In genomic region chr4:122797405-122798094, GRCh38 we compare ENCODE assay signal across 8 cellular contexts. TPM values are rescaled to one million over a fixed set of nuclear protein-coding genes. Genes with fewer than 3 reads are reported as not detected.
DNase-seq lines count a peak whose midpoint lies in the region; ATAC-seq and TF ChIP-seq lines count a peak whose summit lies in the region.

No MANE protein-coding gene starts in this region.

- H3K27ac ChIP-seq in RWPE1 (peak overlapping the region; percentile 67), foreskin keratinocyte (peak overlapping the region; percentile 83), rectal smooth muscle tissue (ENCODE audit: low read depth, low read length) (peak overlapping the region; percentile 73)

- peaks cover 19% of the 10 kb centered on the region for H3K4me1 ChIP-seq in foreskin keratinocyte
- peaks cover 4% of the 10 kb centered on the region for H3K4me1 ChIP-seq in rectal smooth muscle tissue (ENCODE audit: control insufficient read depth, insufficient read depth, low read length)

- no peaks in the 10 kb centered on the region for H3K27me3 ChIP-seq in foreskin keratinocyte
- no peaks in the 10 kb centered on the region for H3K27me3 ChIP-seq in rectal smooth muscle tissue (ENCODE audit: control insufficient read depth, insufficient read depth, low read length)

- H3K9ac ChIP-seq in rectal smooth muscle tissue (ENCODE audit: low read length) = no peak overlapping the region

- no peak for TF ChIP-seq CTCF in RWPE1 (conservative IDR thresholded peaks at IDR 0.05; ENCODE audit: low read depth)
- TF ChIP-seq CTCF in foreskin keratinocyte (conservative IDR thresholded peaks at IDR 0.05) = no peak

- DNase-seq in COLO829 (ENCODE audit: low spot score) = peak; percentile 35
- no peak for DNase-seq in RWPE1 (ENCODE audit: low spot score)
- DNase-seq in foreskin keratinocyte = peak in 1 of 2 donors; percentile 36
- DNase-seq in NCI-H510A (lab: John Stamatoyannopoulos, UW) = no peak
- DNase-seq in OCI-M2 (lab: John Stamatoyannopoulos, UW; ENCODE audit: unreplicated experiment) = no peak
- no peak for DNase-seq in stimulated activated CD4-positive, alpha-beta T cell treated with anti-CD3 and anti-CD28 coated beads, Interleukin-4, amount 100 ng/mL, for 24 hours
- DNase-seq in AG20443 (ENCODE audit: low spot score) = no peak

- CTCF ChIA-PET in RWPE1 (lab: Yijun Ruan, JAX) = interaction anchor here (0.7 kb wide), 1 partner anchor 107 kb away, joined by 3 read pairs; no protein-coding TSS in a partner anchor

- no peak overlapping the region for H3K4me3 ChIP-seq in rectal smooth muscle tissue (ENCODE audit: low read length)

- peak; percentile 30 for ATAC-seq in foreskin keratinocyte

- POLR2A ChIA-PET in RWPE1 (lab: Yijun Ruan, JAX; ENCODE audit: low non-redundant PET) = no interaction called here

- no peaks in the 10 kb centered on the region for H3K36me3 ChIP-seq in rectal smooth muscle tissue (ENCODE audit: control insufficient read depth, insufficient read depth, low read length)

RNA-seq across cellular contexts. Expression of gene FGF2, which starts 29.1 kb away (rescaled TPM):
- 2.3 and 2.5 TPM in 2 replicates for total RNA-seq in foreskin keratinocyte
- 1.1 TPM in 2 replicates for polyA plus RNA-seq in foreskin keratinocyte
